Comparison of ENCODE assay signal across 8 cellular contexts in genomic region chr22:30968015-30968923, GRCh38. TPM values are rescaled to one million over a fixed set of nuclear protein-coding genes. Genes with fewer than 3 reads are reported as not detected.
DNase-seq lines count a peak whose midpoint lies in the region; ATAC-seq and TF ChIP-seq lines count a peak whose summit lies in the region.

TSS of gene MORC2 (minus strand) at chr22:30968774. CDS start at chr22:30967889, 885 bp downstream.

- H3K4me1 ChIP-seq in ascending aorta = peaks cover 4 to 16% of the 10 kb centered on the region in 2 donors

- intact Hi-C loops in ascending aorta (cut with DNase I) = loop anchor here (2.0 to 5.0 kb wide), 2 partner anchors 23 to 69 kb away; no protein-coding TSS in a partner anchor

- H3K27me3 ChIP-seq in ascending aorta = no peaks in the 10 kb centered on the region

- peaks cover 22 to 31% of the 10 kb centered on the region in 2 donors for H3K36me3 ChIP-seq in ascending aorta

- peak within 1 kb of the TSS; percentile 96 for H3K27ac ChIP-seq in ascending aorta

- H3K9me3 ChIP-seq in ascending aorta = peaks cover 23 to 70% of the 10 kb centered on the region in 2 donors

- H3K4me3 ChIP-seq in ascending aorta (peak within 1 kb of the TSS; percentile 84 to 96), retinal pigment epithelial cell (ENCODE audit: low read length) (peak within 1 kb of the TSS; percentile 69)

- TF ChIP-seq CTCF in ascending aorta (IDR thresholded peaks at IDR 0.05) = no peak
- no peak for TF ChIP-seq CTCF in retinal pigment epithelial cell (conservative IDR thresholded peaks at IDR 0.05; ENCODE audit: low read depth, low read length)

- DNase-seq in NCI-H82 (lab: John Stamatoyannopoulos, UW) (peak; percentile 65), NCI-H82 treated with DMSO at 0.1 percent for 48 hours (lab: John Stamatoyannopoulos, UW; ENCODE audit: unreplicated experiment) (no peak), NCI-H146 (lab: John Stamatoyannopoulos, UW) (peak; percentile 74), ascending aorta (ENCODE audit: low spot score in 2 of 2) (peak in 1 of 2 donors; percentile 14), iPS DF 19.7 (ENCODE audit: low read depth, low spot score) (peak; percentile 0), retinal pigment epithelial cell (ENCODE audit: low read depth) (peak; percentile 4), cortex of kidney (lab: John Stamatoyannopoulos, UW) (no peak)

- peak; percentile 28 for ATAC-seq in HG02571 (IDR thresholded peaks at IDR 0.05; ENCODE audit: unreplicated experiment)

RNA-seq across cellular contexts. Expression of gene MORC2, which starts in this region (rescaled TPM):
- total RNA-seq in ascending aorta = 38.6 TPM

Comparison
In these comparisons a context has a peak if more than half of its experiments do, and no peak if none do; other contexts are left out.
1. DNase-seq: peak in NCI-H82 (single experiment), NCI-H146 (single experiment), iPS DF 19.7 (single experiment) and retinal pigment epithelial cell (single experiment); none in NCI-H82 treated with DMSO at 0.1 percent for 48 hours (single experiment) and cortex of kidney (single experiment).